In genomic region chr6:22147469-22147815, GRCh38 we compare ENCODE assay signal across 11 cellular contexts.
DNase-seq lines count a peak whose midpoint lies in the region; ATAC-seq, FAIRE-seq and TF ChIP-seq lines count a peak whose summit lies in the region.
"Had no signal": no experiment of that assay in that cellular context is flagged by ENCODE, and none has a peak within 500 bp of the region (broad histone marks: within the 10 kb centered on the region; RNA-seq: fewer than 3 reads in every experiment).

No MANE protein-coding gene starts in this region.

- no peaks in the 10 kb centered on the region for H4K20me1 ChIP-seq in GM12878 (ENCODE audit: control insufficient read depth, insufficient read depth)

- BruUV-seq in GM12878 (replicated peaks; lab: Mats Ljungman, UMichigan), result no TSS peak

- POLR2A ChIA-PET in AG04450 (lab: Yijun Ruan, JAX) (interaction anchor here (0.6 to 5.4 kb wide), 16 partner anchors 35 to 1278 kb away, joined by 3 to 61 read pairs (median 6); partner anchors contain the start of gene SOX4), GM12878 (lab: Charles Lee) (no interaction called here)
- POLR2A ChIA-PET in CD8-positive, alpha-beta T cell (lab: Charles Lee), result interaction anchor here (0.6 to 1.0 kb wide), 3 partner anchors 10 to 796 kb away, joined by 3 to 6 read pairs (median 4); partner anchors contain the start of gene SOX4
- POLR2A ChIA-PET in naive thymus-derived CD8-positive, alpha-beta T cell (lab: Charles Lee), result no interaction called here

- peak overlapping the region; percentile 49 for H2AFZ ChIP-seq in GM12878 (ENCODE audit: control insufficient read depth, low read depth, low read length)

- H3K4me2 ChIP-seq in GM12878 (ENCODE audit: control insufficient read depth, insufficient read depth), result peak overlapping the region; percentile 60

- H3K27ac Mint-ChIP-seq in CD8-positive, alpha-beta T cell, result peak overlapping the region; percentile 88
- peak overlapping the region in 5 of 10 donors; percentile 84 to 92 (median 92) for H3K27ac Mint-ChIP-seq in naive thymus-derived CD8-positive, alpha-beta T cell

- SMC1A ChIA-PET in GM12878 (lab: Charles Lee; ENCODE audit: uncharacterized antibody, unreplicated experiment), result interaction anchor here (2.2 kb wide), 1 partner anchor 9 kb away, joined by 6 read pairs; no protein-coding TSS in a partner anchor

- no peaks in the 10 kb centered on the region for H3K9me3 ChIP-seq in AG04450 (ENCODE audit: control insufficient read depth, insufficient read depth, low read length)
- H3K9me3 ChIP-seq in CD8-positive, alpha-beta T cell (ENCODE audit: low read length), result no peaks in the 10 kb centered on the region
- H3K9me3 ChIP-seq in GM12878 (replicated peaks; ENCODE audit: control insufficient read depth, insufficient read depth, low read length), result no peaks in the 10 kb centered on the region
- H3K9me3 ChIP-seq: tibial artery had no signal

- no peaks in the 10 kb centered on the region for H3K9me3 Mint-ChIP-seq in CD8-positive, alpha-beta T cell
- no peaks in the 10 kb centered on the region for H3K9me3 Mint-ChIP-seq in naive thymus-derived CD8-positive, alpha-beta T cell

- CTCF ChIA-PET in AG04450 (lab: Charles Lee), result interaction anchor here (0.6 to 2.0 kb wide), 7 partner anchors 26 to 1586 kb away, joined by 4 to 12 read pairs (median 8); no protein-coding TSS in a partner anchor
- CTCF ChIA-PET in CD8-positive, alpha-beta T cell (lab: Charles Lee), result interaction anchor here (1.2 to 1.6 kb wide), 2 partner anchors 11 to 82 kb away, joined by 3 to 4 read pairs; no protein-coding TSS in a partner anchor
- CTCF ChIA-PET in GM12878 (lab: Yijun Ruan, JAX), result interaction anchor here (1.0 kb wide), 1 partner anchor 119 kb away, joined by 3 read pairs; no protein-coding TSS in a partner anchor

- H3K27me3 ChIP-seq in AG04450 (ENCODE audit: control insufficient read depth, insufficient read depth, low read length) (no peaks in the 10 kb centered on the region), GM12878 (replicated peaks in 1 of 2; ENCODE audit: control insufficient read depth in 2 of 2, insufficient read depth in 2 of 2, low read length in 1 of 2) (no peaks in the 10 kb centered on the region)
- H3K27me3 ChIP-seq in CD8-positive, alpha-beta T cell (ENCODE audit: insufficient read depth, low read length), result no peaks in the 10 kb centered on the region
- H3K27me3 ChIP-seq: tibial artery had no signal

- in situ Hi-C loops in GM12878 (cut with MboI), result no loop called here

- DNase-seq in AG04450 (ENCODE audit: low read depth, low spot score), result peak; percentile 92
- no peak for DNase-seq in CD8-positive, alpha-beta T cell
- DNase-seq in GM12878 (ENCODE audit: low read depth, low spot score), result no peak
- DNase-seq in naive thymus-derived CD8-positive, alpha-beta T cell, result no peak
- no peak for DNase-seq in activated CD4-positive, CD25-positive, alpha-beta regulatory T cell (lab: John Stamatoyannopoulos, UW)
- DNase-seq in A172 (ENCODE audit: low spot score), result no peak
- DNase-seq: NK-92 treated with Interleukin-12 subunit alpha and Interleukin-12 subunit beta, amount 100 ng/mL, for 24 hours; tibial artery had no signal

- H3K9ac ChIP-seq in GM12878 (ENCODE audit: control insufficient read depth, insufficient read depth, low read length), result no peak overlapping the region
- H3K9ac ChIP-seq: parathyroid adenoma had no signal

- H3K4me1 ChIP-seq in CD8-positive, alpha-beta T cell (ENCODE audit: insufficient read depth, low read length), result peaks cover 24% of the 10 kb centered on the region
- no peaks in the 10 kb centered on the region; the same call in 1 of the 2 replicates for H3K4me1 ChIP-seq in GM12878 (ENCODE audit: control insufficient read depth, insufficient read depth, low read length)

- peaks cover 25% of the 10 kb centered on the region for H3K27me3 Mint-ChIP-seq in CD8-positive, alpha-beta T cell (ENCODE audit: low read depth)
- H3K27me3 Mint-ChIP-seq in naive thymus-derived CD8-positive, alpha-beta T cell, result peaks cover 19 to 38% (median 22%) of the 10 kb centered on the region in 5 donors

- no peaks in the 10 kb centered on the region for H3K36me3 ChIP-seq in CD8-positive, alpha-beta T cell (ENCODE audit: insufficient read depth, low read length)
- H3K36me3 ChIP-seq in GM12878 (ENCODE audit: control insufficient read depth in 2 of 2, insufficient read depth in 2 of 2, low read length in 1 of 2), result no peaks in the 10 kb centered on the region
- H3K36me3 ChIP-seq: tibial artery had no signal

- H3K27ac ChIP-seq in AG04450 (ENCODE audit: low read depth, low read length) (peak overlapping the region; percentile 77), GM12878 (ENCODE audit: control insufficient read depth, insufficient read depth) (no peak overlapping the region)
- H3K27ac ChIP-seq in CD8-positive, alpha-beta T cell (ENCODE audit: low read depth, low read length), result no peak overlapping the region
- H3K27ac ChIP-seq: parathyroid adenoma, tibial artery had no signal

- no peak for ATAC-seq in CD8-positive, alpha-beta T cell
- ATAC-seq in GM12878 (no peak), HG02885 (IDR thresholded peaks at IDR 0.05; ENCODE audit: poor library complexity, unreplicated experiment) (no peak), GM18519 (IDR thresholded peaks at IDR 0.05; ENCODE audit: low FRiP score, unreplicated experiment) (no peak)
- ATAC-seq in naive thymus-derived CD8-positive, alpha-beta T cell, result no peak

- intact Hi-C loops in CD8-positive, alpha-beta T cell (cut with DNase I, micrococcal nuclease), result loop anchor here (2.0 to 5.0 kb wide), 3 partner anchors 85 to 560 kb away; no protein-coding TSS in a partner anchor
- intact Hi-C loops in GM12878 (cut with micrococcal nuclease; ENCODE audit: unreplicated experiment), result loop anchor here (5.0 kb wide), 1 partner anchor 550 kb away; no protein-coding TSS in a partner anchor

- RAD21 ChIA-PET in GM12878 (lab: Charles Lee; ENCODE audit: unreplicated experiment), result interaction anchor here (1.1 kb wide), 1 partner anchor 323 kb away, joined by 3 read pairs; no protein-coding TSS in a partner anchor

- H3K4me3 ChIP-seq in AG04450 (ENCODE audit: low read depth, low read length) (peak overlapping the region; percentile 40), GM12878 (no peak overlapping the region; the same call in 1 of the 2 replicates)
- peak overlapping the region; percentile 57 for H3K4me3 ChIP-seq in CD8-positive, alpha-beta T cell (ENCODE audit: low read depth, low read length)

- FAIRE-seq in GM12878 (lab: Jason Lieb, UNC), result no peak

- no peaks in the 10 kb centered on the region for H3K79me2 ChIP-seq in GM12878 (ENCODE audit: control insufficient read depth, insufficient read depth, low read length)
- H3K79me2 ChIP-seq: parathyroid adenoma had no signal

- TF ChIP-seq CTCF in AG04450 (IDR thresholded peaks at IDR 0.05; ENCODE audit: low read depth, low read length) (no peak), GM12878 (IDR thresholded peaks at IDR 0.05 in 2 of 3, conservative IDR thresholded peaks at IDR 0.05 in 1 of 3; ENCODE audit: control insufficient read depth in 2 of 3, extremely low read depth in 1 of 3, insufficient read depth in 1 of 3, low read depth in 3 of 3, low read length in 3 of 3) (no peak)
- TF ChIP-seq CTCF in CD8-positive, alpha-beta T cell (IDR thresholded peaks at IDR 0.05), result no peak

- peaks cover 34% of the 10 kb centered on the region for H3K4me1 Mint-ChIP-seq in CD8-positive, alpha-beta T cell (ENCODE audit: low read depth)
- peaks cover 12 to 35% (median 31%) of the 10 kb centered on the region in 4 donors for H3K4me1 Mint-ChIP-seq in naive thymus-derived CD8-positive, alpha-beta T cell

- H3K4me3 Mint-ChIP-seq in CD8-positive, alpha-beta T cell, result peak overlapping the region; percentile 81
- peak overlapping the region; percentile 66 to 83 (median 80) for H3K4me3 Mint-ChIP-seq in naive thymus-derived CD8-positive, alpha-beta T cell

- no peak for TF ChIP-seq POLR2A in GM12878 (IDR thresholded peaks at IDR 0.05; ENCODE audit: low read depth, low read length)

- no peak for TF ChIP-seq EP300 in GM12878 (IDR thresholded peaks at IDR 0.05; ENCODE audit: borderline replicate concordance in 1 of 2, control insufficient read depth in 1 of 2, low read depth in 2 of 2, low read length in 2 of 2)

- TF ChIP-seq RAD21 in GM12878 (IDR thresholded peaks at IDR 0.05; ENCODE audit: insufficient read depth, low read depth, low read length), result no peak

- no peaks in the 10 kb centered on the region for H3K36me3 Mint-ChIP-seq in CD8-positive, alpha-beta T cell
- no peaks in the 10 kb centered on the region for H3K36me3 Mint-ChIP-seq in naive thymus-derived CD8-positive, alpha-beta T cell

- WGBS in GM12878 (ENCODE audit: insufficient coverage, insufficient replicate concordance, low lambda C conversion rate, missing lambda C conversion rate), result 48% methylated on average over 2 of the region's 2 CpGs

TF ChIP-seq in GM12878, 131 proteins besides CTCF, POLR2A, EP300 and RAD21 (continues in another document):
- no peak for TF ChIP-seq SIN3A (IDR thresholded peaks at IDR 0.05; ENCODE audit: low read depth, low read length)
- no peak for TF ChIP-seq CBX5 (IDR thresholded peaks at IDR 0.05; ENCODE audit: low read depth)
- TF ChIP-seq USF1 (IDR thresholded peaks at IDR 0.05; ENCODE audit: borderline replicate concordance, extremely low read length, insufficient read depth, low read depth, low read length), result no peak
- no peak for TF ChIP-seq EGR1 (IDR thresholded peaks at IDR 0.05; ENCODE audit: borderline replicate concordance in 1 of 2, low read depth in 2 of 2, low read length in 2 of 2)
- no peak for TF ChIP-seq RUNX3 (IDR thresholded peaks at IDR 0.05; ENCODE audit: low read length)

Comparison
In these comparisons a context has a peak if more than half of its experiments do, and no peak if none do; other contexts are left out.
1. POLR2A ChIA-PET loops: an anchor here in AG04450 (0.6 to 5.4 kb wide) and CD8-positive, alpha-beta T cell (0.6 to 1.0 kb wide); none called in GM12878 and naive thymus-derived CD8-positive, alpha-beta T cell.